ENCODE assay signal across 1 cellular context in genomic region chr9:4984571-4985375, GRCh38.
TF ChIP-seq lines count a peak whose summit lies in the region.

TSS of gene JAK2 (plus strand) at chr9:4985272. CDS start at chr9:5021988, 36,716 bp downstream.

TF ChIP-seq in K562, 482 proteins besides CTCF, POLR2A, EP300 and RAD21 (continued from another document and continues in another):
- no peak for TF ChIP-seq ZBTB40 (IDR thresholded peaks at IDR 0.05)
- TF ChIP-seq ZBTB40 (CRISPR knock-in tag; IDR thresholded peaks at IDR 0.05): no peak
- TF ChIP-seq ZNF717 (CRISPR knock-in tag; IDR thresholded peaks at IDR 0.05): no peak
- no peak for TF ChIP-seq SRSF3 (IDR thresholded peaks at IDR 0.05; ENCODE audit: insufficient read depth, low read length)
- TF ChIP-seq RREB1 (CRISPR knock-in tag; IDR thresholded peaks at IDR 0.05): no peak
- TF ChIP-seq TEAD2 (tag; IDR thresholded peaks at IDR 0.05): no peak
- no peak for TF ChIP-seq RFX7 (CRISPR knock-in tag; IDR thresholded peaks at IDR 0.05)
- no peak for TF ChIP-seq HDAC3 (IDR thresholded peaks at IDR 0.05; ENCODE audit: borderline replicate concordance, partially characterized antibody)
- no peak for TF ChIP-seq ZNF318 (IDR thresholded peaks at IDR 0.05; ENCODE audit: borderline replicate concordance in 1 of 2, low read depth in 1 of 2)
- no peak for TF ChIP-seq ZC3H11A (IDR thresholded peaks at IDR 0.05; ENCODE audit: low read depth, low read length)
- no peak for TF ChIP-seq SIRT6 (IDR thresholded peaks at IDR 0.05; ENCODE audit: low read depth, low read length)
- no peak for TF ChIP-seq HDAC2 (IDR thresholded peaks at IDR 0.05)
- TF ChIP-seq CREB1 (IDR thresholded peaks at IDR 0.05): no peak; the same call in none of the 2 replicates
- peak; percentile 52; the same call in 1 of the 2 replicates for TF ChIP-seq CREB1 (CRISPR knock-in tag; IDR thresholded peaks at IDR 0.05)
- TF ChIP-seq ETS1 (conservative IDR thresholded peaks at IDR 0.05; ENCODE audit: control insufficient read depth, low read depth, low read length): no peak
- TF ChIP-seq GATA2 (CRISPR knock-in tag; IDR thresholded peaks at IDR 0.05): no peak
- no peak for TF ChIP-seq HBP1 (CRISPR knock-in tag; IDR thresholded peaks at IDR 0.05)
- no peak for TF ChIP-seq COPS2 (conservative IDR thresholded peaks at IDR 0.05)
- 0 out of 2 replicates have a peak, but pooled peaks have one; percentile 1 for TF ChIP-seq SMC3 (conservative IDR thresholded peaks at IDR 0.05; ENCODE audit: insufficient read depth, low read depth, low read length)
- TF ChIP-seq LEF1 (IDR thresholded peaks at IDR 0.05): 0 out of 2 replicates have a peak, but pooled peaks have one; percentile 7
- no peak for TF ChIP-seq ZSCAN29 (IDR thresholded peaks at IDR 0.05)
- TF ChIP-seq MAX (CRISPR knock-in tag; IDR thresholded peaks at IDR 0.05): peak; percentile 68
